8 cellular contexts compared by ENCODE assay signal in genomic region chr9:83219154-83219923, GRCh38.
A peak's percentile ranks its signal among the peaks of the same experiment; 100 is the strongest.
DNase-seq lines count a peak whose midpoint lies in the region; ATAC-seq and TF ChIP-seq lines count a peak whose summit lies in the region.

No MANE protein-coding gene starts in this region.

- RAD21 ChIA-PET in HCT116 (lab: Charles Lee; ENCODE audit: low non-redundant PET in 1 of 2, low total read pairs in 2 of 2, uncharacterized antibody in 2 of 2, unreplicated experiment in 2 of 2): interaction anchor here in 1 of 2 experiments (0.7 to 0.9 kb wide), 2 partner anchors 12 to 325 kb away, joined by 3 to 4 read pairs; no protein-coding TSS in a partner anchor

- H3K79me2 ChIP-seq in HCT116 (ENCODE audit: insufficient read depth, low read length): no peaks in the 10 kb centered on the region

- peaks cover 4% of the 10 kb centered on the region for H3K4me1 Mint-ChIP-seq in activated T-helper 17 cell treated with anti-CD3 and anti-CD28 coated beads, Interleukin-2, amount 50 U/mL, for 72 hours
- peaks cover 6 to 7% of the 10 kb centered on the region in 2 donors for H3K4me1 Mint-ChIP-seq in natural killer cell treated with Interleukin-12 subunit alpha and Interleukin-12 subunit beta and Interleukin-15 and Interleukin-18, amount 100 ng/mL, for 72 hours (ENCODE audit: low read depth in 2 of 2)

- peaks cover 3 to 18% of the 10 kb centered on the region in 2 experiments; a peak in 2 of 4 replicates for H3K4me1 ChIP-seq in HCT116 (ENCODE audit: control insufficient read depth in 1 of 2, insufficient read depth in 2 of 2, low read length in 2 of 2)

- TF ChIP-seq CTCF in HCT116 (IDR thresholded peaks at IDR 0.05 in 2 of 3, conservative IDR thresholded peaks at IDR 0.05 in 1 of 3; ENCODE audit: borderline replicate concordance in 1 of 3, insufficient read depth in 1 of 3, low read depth in 2 of 3, low read length in 2 of 3): peak; percentile 53 to 57 (median 56); a peak in 5 of 6 replicates

- peak overlapping the region; percentile 94 for H3K4me2 ChIP-seq in HCT116 (ENCODE audit: low read length)

- H3K36me3 ChIP-seq in HCT116 (ENCODE audit: control insufficient read depth in 1 of 2, insufficient read depth in 2 of 2, low read length in 2 of 2): no peaks in the 10 kb centered on the region

- peak overlapping the region; percentile 40 for H3K9ac ChIP-seq in HCT116 (ENCODE audit: low read length)

- no peak for TF ChIP-seq POLR2A in HCT116 (IDR thresholded peaks at IDR 0.05; ENCODE audit: borderline replicate concordance, extremely low read depth, insufficient read depth, insufficient read length)

- ATAC-seq in HCT116 (peak; percentile 97), HG03354 (IDR thresholded peaks at IDR 0.05; ENCODE audit: poor library complexity, severe bottlenecking, unreplicated experiment) (no peak)
- no peak for ATAC-seq in activated T-helper 17 cell treated with anti-CD3 and anti-CD28 coated beads, Interleukin-2, amount 50 U/mL, for 72 hours (replicated peaks)
- ATAC-seq in natural killer cell treated with Interleukin-12 subunit alpha and Interleukin-12 subunit beta and Interleukin-15 and Interleukin-18, amount 100 ng/mL, for 72 hours: peak; percentile 42 to 48

- intact Hi-C loops in HCT116 (cut with micrococcal nuclease): loop anchor here (2.0 to 5.0 kb wide), 2 partner anchors 323 to 377 kb away; no protein-coding TSS in a partner anchor

- H3K4me3 ChIP-seq in HCT116 (replicated peaks in 1 of 2; ENCODE audit: low read depth in 1 of 2, low read length in 2 of 2): peak overlapping the region; percentile 54 to 66

- H3K27ac ChIP-seq in HCT116 (ENCODE audit: low read depth, low read length): no peak overlapping the region

- peak overlapping the region; percentile 58 for H3K4me3 Mint-ChIP-seq in activated T-helper 17 cell treated with anti-CD3 and anti-CD28 coated beads, Interleukin-2, amount 50 U/mL, for 72 hours
- peak overlapping the region; percentile 77 for H3K4me3 Mint-ChIP-seq in natural killer cell treated with Interleukin-12 subunit alpha and Interleukin-12 subunit beta and Interleukin-15 and Interleukin-18, amount 100 ng/mL, for 72 hours

- peak; percentile 71 for DNase-seq in Daoy (ENCODE audit: low read depth)
- peak; percentile 47 for DNase-seq in HCT116 (ENCODE audit: low read depth, low spot score)
- peak; percentile 63 for DNase-seq in NCI-H2029 treated with DMSO at 0.1 percent for 48 hours (lab: John Stamatoyannopoulos, UW)
- DNase-seq in globus pallidus (ENCODE audit: low spot score): peak; percentile 51
- no peak for DNase-seq in natural killer cell treated with Interleukin-12 subunit alpha and Interleukin-12 subunit beta and Interleukin-15 and Interleukin-18, amount 100 ng/mL, for 72 hours (ENCODE audit: low spot score)
- no peak for DNase-seq in activated gamma-delta T cell treated with Interleukin-2 at 50 U/mL for 16 hours

- no peak overlapping the region for H3K27ac Mint-ChIP-seq in activated T-helper 17 cell treated with anti-CD3 and anti-CD28 coated beads, Interleukin-2, amount 50 U/mL, for 72 hours
- no peak overlapping the region for H3K27ac Mint-ChIP-seq in natural killer cell treated with Interleukin-12 subunit alpha and Interleukin-12 subunit beta and Interleukin-15 and Interleukin-18, amount 100 ng/mL, for 72 hours

- CTCF ChIA-PET in HCT116 (lab: Charles Lee): interaction anchor here (1.0 to 3.5 kb wide), 9 partner anchors 11 to 431 kb away, joined by 3 to 30 read pairs (median 5); no protein-coding TSS in a partner anchor

- no peaks in the 10 kb centered on the region for H4K20me1 ChIP-seq in HCT116 (ENCODE audit: insufficient read depth)

- H2AFZ ChIP-seq in HCT116 (ENCODE audit: low read depth, low read length, poor library complexity, severe bottlenecking): peak overlapping the region; percentile 100

- peaks cover 9% of the 10 kb centered on the region; the same call in 1 of the 2 replicates for H3K27me3 ChIP-seq in HCT116 (ENCODE audit: insufficient read depth, low read length)

- peaks cover 3% of the 10 kb centered on the region for H3K9me3 Mint-ChIP-seq in activated T-helper 17 cell treated with anti-CD3 and anti-CD28 coated beads, Interleukin-2, amount 50 U/mL, for 72 hours
- peaks cover 3% of the 10 kb centered on the region for H3K9me3 Mint-ChIP-seq in natural killer cell treated with Interleukin-12 subunit alpha and Interleukin-12 subunit beta and Interleukin-15 and Interleukin-18, amount 100 ng/mL, for 72 hours

- H3K9me3 ChIP-seq in HCT116 (ENCODE audit: control insufficient read depth in 1 of 2, insufficient read depth in 1 of 2, low read depth in 1 of 2, low read length in 2 of 2): no peaks in the 10 kb centered on the region

- TF ChIP-seq RAD21 in HCT116 (IDR thresholded peaks at IDR 0.05; ENCODE audit: low read depth): peak; percentile 67

- no peaks in the 10 kb centered on the region for H3K9me2 ChIP-seq in HCT116 (ENCODE audit: insufficient read depth)

- H3K36me3 Mint-ChIP-seq in activated T-helper 17 cell treated with anti-CD3 and anti-CD28 coated beads, Interleukin-2, amount 50 U/mL, for 72 hours (ENCODE audit: low read depth): no peaks in the 10 kb centered on the region
- H3K36me3 Mint-ChIP-seq in natural killer cell treated with Interleukin-12 subunit alpha and Interleukin-12 subunit beta and Interleukin-15 and Interleukin-18, amount 100 ng/mL, for 72 hours: no peaks in the 10 kb centered on the region

- BruUV-seq in HCT116 (replicated peaks; lab: Mats Ljungman, UMichigan): no TSS peak

- peaks cover 39% of the 10 kb centered on the region for H3K27me3 Mint-ChIP-seq in activated T-helper 17 cell treated with anti-CD3 and anti-CD28 coated beads, Interleukin-2, amount 50 U/mL, for 72 hours
- H3K27me3 Mint-ChIP-seq in natural killer cell treated with Interleukin-12 subunit alpha and Interleukin-12 subunit beta and Interleukin-15 and Interleukin-18, amount 100 ng/mL, for 72 hours: peaks cover 19 to 20% of the 10 kb centered on the region in 2 donors

- POLR2A ChIA-PET in HCT116 (lab: Charles Lee): no interaction called here

TF ChIP-seq in HCT116, 20 proteins besides CTCF, POLR2A, EP300 and RAD21:
- TF ChIP-seq SIN3A (IDR thresholded peaks at IDR 0.05; ENCODE audit: low read depth) (no peak), CEBPB (IDR thresholded peaks at IDR 0.05; ENCODE audit: low read depth) (no peak), POLR2AphosphoS5 (IDR thresholded peaks at IDR 0.05; ENCODE audit: low read depth, low read length) (no peak), YY1 (IDR thresholded peaks at IDR 0.05; ENCODE audit: extremely low read depth, insufficient replicate concordance, low read depth, low read length) (no peak), CBX3 (IDR thresholded peaks at IDR 0.05; ENCODE audit: low read depth) (no peak), EZH2phosphoT487 (IDR thresholded peaks at IDR 0.05; ENCODE audit: borderline replicate concordance) (no peak), ZBTB33 (IDR thresholded peaks at IDR 0.05; ENCODE audit: extremely low read depth, insufficient replicate concordance, low read length) (no peak), FOSL1 (IDR thresholded peaks at IDR 0.05; ENCODE audit: low read depth) (no peak), SRF (IDR thresholded peaks at IDR 0.05; ENCODE audit: low read depth) (no peak), TCF7L2 (IDR thresholded peaks at IDR 0.05; ENCODE audit: borderline replicate concordance, extremely low read depth, insufficient read depth, insufficient read length) (no peak), SP1 (IDR thresholded peaks at IDR 0.05; ENCODE audit: low read depth) (no peak), ELF1 (IDR thresholded peaks at IDR 0.05; ENCODE audit: borderline replicate concordance, low read depth) (no peak)

Comparison
In these comparisons a context has a peak if more than half of its experiments do, and no peak if none do; other contexts are left out.
1. DNase-seq: peak in Daoy (single experiment), HCT116 (single experiment), NCI-H2029 treated with DMSO at 0.1 percent for 48 hours (single experiment) and globus pallidus (single experiment); none in natural killer cell treated with Interleukin-12 subunit alpha and Interleukin-12 subunit beta and Interleukin-15 and Interleukin-18, amount 100 ng/mL, for 72 hours (single experiment) and activated gamma-delta T cell treated with Interleukin-2 at 50 U/mL for 16 hours (single experiment).
2. ATAC-seq: peak in HCT116 (single experiment) and natural killer cell treated with Interleukin-12 subunit alpha and Interleukin-12 subunit beta and Interleukin-15 and Interleukin-18, amount 100 ng/mL, for 72 hours (2 of 2); none in activated T-helper 17 cell treated with anti-CD3 and anti-CD28 coated beads, Interleukin-2, amount 50 U/mL, for 72 hours (single experiment) and HG03354 (single experiment).